1 cellular context compared by ENCODE assay signal in the genomic region with DNA sequence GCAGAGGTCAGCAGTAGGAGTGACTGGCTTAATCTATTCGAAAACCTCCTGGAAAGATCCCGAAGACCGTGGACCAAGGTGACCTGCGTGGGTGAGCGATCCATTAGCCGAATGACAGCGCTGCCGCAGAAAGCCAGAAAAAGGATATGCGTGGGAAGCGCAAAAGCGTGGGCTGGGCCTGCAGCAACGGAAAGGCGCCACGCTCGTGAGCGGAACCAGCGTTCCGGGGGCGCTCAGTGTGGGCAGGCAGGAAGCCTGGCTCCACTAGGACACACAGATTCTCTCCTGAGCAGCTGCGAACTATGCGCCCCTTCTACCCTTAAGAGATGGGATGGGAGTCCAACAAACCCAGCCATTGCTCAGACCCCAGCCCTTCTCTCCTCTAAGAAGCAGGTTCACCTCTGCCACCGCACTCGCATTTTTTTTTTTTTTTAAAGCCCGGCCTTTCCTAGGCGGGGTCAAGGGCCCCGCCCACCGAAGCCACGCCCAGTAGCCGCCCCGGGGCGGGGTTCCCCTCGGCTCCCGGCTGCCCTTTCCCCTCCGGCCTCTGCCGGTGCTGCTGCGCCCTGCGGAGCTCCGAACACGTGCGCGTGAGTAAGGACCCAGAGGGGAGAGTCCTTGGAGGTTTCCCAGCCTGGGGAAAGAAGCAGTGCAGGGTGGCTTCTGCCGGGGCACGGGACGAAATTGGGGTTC.
TF ChIP-seq lines count a peak whose summit lies in the region.

No MANE protein-coding gene starts in this region.

TF ChIP-seq in HepG2, 621 proteins besides CTCF, POLR2A, EP300 and RAD21 (continued from another document and continues in another):
- TF ChIP-seq ZNF670 (CRISPR knock-in tag; IDR thresholded peaks at IDR 0.05; ENCODE audit: borderline replicate concordance) (no peak), ZNF577 (CRISPR knock-in tag; IDR thresholded peaks at IDR 0.05; ENCODE audit: borderline replicate concordance, low read depth) (no peak), ZNF775 (CRISPR knock-in tag; IDR thresholded peaks at IDR 0.05; ENCODE audit: borderline replicate concordance) (no peak; the same call in 1 of the 2 replicates), KDM5B (CRISPR knock-in tag; IDR thresholded peaks at IDR 0.05; ENCODE audit: borderline replicate concordance) (peak; percentile 5; the same call in 1 of the 2 replicates), ZNF616 (CRISPR knock-in tag; IDR thresholded peaks at IDR 0.05; ENCODE audit: low read depth) (no peak; the same call in 1 of the 2 replicates), ZNF430 (CRISPR knock-in tag; IDR thresholded peaks at IDR 0.05) (peak; percentile 68; the same call in 1 of the 2 replicates), ZFYVE20 (CRISPR knock-in tag; IDR thresholded peaks at IDR 0.05; ENCODE audit: borderline replicate concordance, low read depth) (no peak), ZFP1 (CRISPR knock-in tag; IDR thresholded peaks at IDR 0.05) (no peak), PLRG1 (conservative IDR thresholded peaks at IDR 0.05) (no peak), MTF2 (CRISPR knock-in tag; IDR thresholded peaks at IDR 0.05; ENCODE audit: borderline replicate concordance) (no peak), ZNF354B (CRISPR knock-in tag; IDR thresholded peaks at IDR 0.05) (no peak), SRSF4 (IDR thresholded peaks at IDR 0.05; ENCODE audit: low read depth, low read length, poor library complexity, severe bottlenecking) (no peak), RBFOX2 (IDR thresholded peaks at IDR 0.05; ENCODE audit: low read depth, low read length) (peak; percentile 93), ZSCAN25 (CRISPR knock-in tag; IDR thresholded peaks at IDR 0.05) (no peak; the same call in 1 of the 2 replicates), ATF7 (IDR thresholded peaks at IDR 0.05) (no peak), ATF7 (CRISPR knock-in tag; IDR thresholded peaks at IDR 0.05) (peak; percentile 37; the same call in 1 of the 2 replicates), HOXA5 (CRISPR knock-in tag; IDR thresholded peaks at IDR 0.05) (peak; percentile 85), ZNF331 (CRISPR knock-in tag; IDR thresholded peaks at IDR 0.05) (peak; percentile 42; the same call in 1 of the 2 replicates), MYNN (CRISPR knock-in tag; IDR thresholded peaks at IDR 0.05; ENCODE audit: low read depth) (no peak), YY1 (IDR thresholded peaks at IDR 0.05; ENCODE audit: insufficient read depth, insufficient replicate concordance, low read depth, low read length) (peak; percentile 70), PAX8 (CRISPR knock-in tag; IDR thresholded peaks at IDR 0.05; ENCODE audit: borderline replicate concordance) (no peak), ZNF777 (CRISPR knock-in tag; IDR thresholded peaks at IDR 0.05) (peak; percentile 65), KAT7 (CRISPR knock-in tag; IDR thresholded peaks at IDR 0.05; ENCODE audit: borderline replicate concordance) (peak; percentile 76), HMGA1 (CRISPR knock-in tag; conservative IDR thresholded peaks at IDR 0.05) (no peak), RARG (CRISPR knock-in tag; IDR thresholded peaks at IDR 0.05; ENCODE audit: low read depth) (no peak), ZNF296 (CRISPR knock-in tag; conservative IDR thresholded peaks at IDR 0.05) (no peak), ZNF234 (CRISPR knock-in tag; conservative IDR thresholded peaks at IDR 0.05) (0 out of 2 replicates have a peak, but pooled peaks have one; percentile 81), ZMYM4 (CRISPR knock-in tag; IDR thresholded peaks at IDR 0.05) (0 out of 2 replicates have a peak, but pooled peaks have one; percentile 51), SP2 (CRISPR knock-in tag; IDR thresholded peaks at IDR 0.05) (no peak), TARDBP (CRISPR knock-in tag; IDR thresholded peaks at IDR 0.05) (peak; percentile 58; the same call in 1 of the 2 replicates)
- TF ChIP-seq, protein P1, sequence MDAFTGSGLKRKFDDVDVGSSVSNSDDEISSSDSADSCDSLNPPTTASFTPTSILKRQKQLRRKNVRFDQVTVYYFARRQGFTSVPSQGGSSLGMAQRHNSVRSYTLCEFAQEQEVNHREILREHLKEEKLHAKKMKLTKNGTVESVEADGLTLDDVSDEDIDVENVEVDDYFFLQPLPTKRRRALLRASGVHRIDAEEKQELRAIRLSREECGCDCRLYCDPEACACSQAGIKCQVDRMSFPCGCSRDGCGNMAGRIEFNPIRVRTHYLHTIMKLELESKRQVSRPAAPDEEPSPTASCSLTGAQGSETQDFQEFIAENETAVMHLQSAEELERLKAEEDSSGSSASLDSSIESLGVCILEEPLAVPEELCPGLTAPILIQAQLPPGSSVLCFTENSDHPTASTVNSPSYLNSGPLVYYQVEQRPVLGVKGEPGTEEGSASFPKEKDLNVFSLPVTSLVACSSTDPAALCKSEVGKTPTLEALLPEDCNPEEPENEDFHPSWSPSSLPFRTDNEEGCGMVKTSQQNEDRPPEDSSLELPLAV (CRISPR knock-in tag; conservative IDR thresholded peaks at IDR 0.05; ENCODE audit: low read depth): no peak
- TF ChIP-seq, protein P2, sequence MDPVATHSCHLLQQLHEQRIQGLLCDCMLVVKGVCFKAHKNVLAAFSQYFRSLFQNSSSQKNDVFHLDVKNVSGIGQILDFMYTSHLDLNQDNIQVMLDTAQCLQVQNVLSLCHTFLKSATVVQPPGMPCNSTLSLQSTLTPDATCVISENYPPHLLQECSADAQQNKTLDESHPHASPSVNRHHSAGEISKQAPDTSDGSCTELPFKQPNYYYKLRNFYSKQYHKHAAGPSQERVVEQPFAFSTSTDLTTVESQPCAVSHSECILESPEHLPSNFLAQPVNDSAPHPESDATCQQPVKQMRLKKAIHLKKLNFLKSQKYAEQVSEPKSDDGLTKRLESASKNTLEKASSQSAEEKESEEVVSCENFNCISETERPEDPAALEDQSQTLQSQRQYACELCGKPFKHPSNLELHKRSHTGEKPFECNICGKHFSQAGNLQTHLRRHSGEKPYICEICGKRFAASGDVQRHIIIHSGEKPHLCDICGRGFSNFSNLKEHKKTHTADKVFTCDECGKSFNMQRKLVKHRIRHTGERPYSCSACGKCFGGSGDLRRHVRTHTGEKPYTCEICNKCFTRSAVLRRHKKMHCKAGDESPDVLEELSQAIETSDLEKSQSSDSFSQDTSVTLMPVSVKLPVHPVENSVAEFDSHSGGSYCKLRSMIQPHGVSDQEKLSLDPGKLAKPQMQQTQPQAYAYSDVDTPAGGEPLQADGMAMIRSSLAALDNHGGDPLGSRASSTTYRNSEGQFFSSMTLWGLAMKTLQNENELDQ (CRISPR knock-in tag; IDR thresholded peaks at IDR 0.05; ENCODE audit: borderline replicate concordance): no peak
- TF ChIP-seq, protein P3, sequence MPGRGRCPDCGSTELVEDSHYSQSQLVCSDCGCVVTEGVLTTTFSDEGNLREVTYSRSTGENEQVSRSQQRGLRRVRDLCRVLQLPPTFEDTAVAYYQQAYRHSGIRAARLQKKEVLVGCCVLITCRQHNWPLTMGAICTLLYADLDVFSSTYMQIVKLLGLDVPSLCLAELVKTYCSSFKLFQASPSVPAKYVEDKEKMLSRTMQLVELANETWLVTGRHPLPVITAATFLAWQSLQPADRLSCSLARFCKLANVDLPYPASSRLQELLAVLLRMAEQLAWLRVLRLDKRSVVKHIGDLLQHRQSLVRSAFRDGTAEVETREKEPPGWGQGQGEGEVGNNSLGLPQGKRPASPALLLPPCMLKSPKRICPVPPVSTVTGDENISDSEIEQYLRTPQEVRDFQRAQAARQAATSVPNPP (CRISPR knock-in tag; IDR thresholded peaks at IDR 0.05): peak; percentile 57; the same call in 1 of the 2 replicates
- TF ChIP-seq, protein P4, sequence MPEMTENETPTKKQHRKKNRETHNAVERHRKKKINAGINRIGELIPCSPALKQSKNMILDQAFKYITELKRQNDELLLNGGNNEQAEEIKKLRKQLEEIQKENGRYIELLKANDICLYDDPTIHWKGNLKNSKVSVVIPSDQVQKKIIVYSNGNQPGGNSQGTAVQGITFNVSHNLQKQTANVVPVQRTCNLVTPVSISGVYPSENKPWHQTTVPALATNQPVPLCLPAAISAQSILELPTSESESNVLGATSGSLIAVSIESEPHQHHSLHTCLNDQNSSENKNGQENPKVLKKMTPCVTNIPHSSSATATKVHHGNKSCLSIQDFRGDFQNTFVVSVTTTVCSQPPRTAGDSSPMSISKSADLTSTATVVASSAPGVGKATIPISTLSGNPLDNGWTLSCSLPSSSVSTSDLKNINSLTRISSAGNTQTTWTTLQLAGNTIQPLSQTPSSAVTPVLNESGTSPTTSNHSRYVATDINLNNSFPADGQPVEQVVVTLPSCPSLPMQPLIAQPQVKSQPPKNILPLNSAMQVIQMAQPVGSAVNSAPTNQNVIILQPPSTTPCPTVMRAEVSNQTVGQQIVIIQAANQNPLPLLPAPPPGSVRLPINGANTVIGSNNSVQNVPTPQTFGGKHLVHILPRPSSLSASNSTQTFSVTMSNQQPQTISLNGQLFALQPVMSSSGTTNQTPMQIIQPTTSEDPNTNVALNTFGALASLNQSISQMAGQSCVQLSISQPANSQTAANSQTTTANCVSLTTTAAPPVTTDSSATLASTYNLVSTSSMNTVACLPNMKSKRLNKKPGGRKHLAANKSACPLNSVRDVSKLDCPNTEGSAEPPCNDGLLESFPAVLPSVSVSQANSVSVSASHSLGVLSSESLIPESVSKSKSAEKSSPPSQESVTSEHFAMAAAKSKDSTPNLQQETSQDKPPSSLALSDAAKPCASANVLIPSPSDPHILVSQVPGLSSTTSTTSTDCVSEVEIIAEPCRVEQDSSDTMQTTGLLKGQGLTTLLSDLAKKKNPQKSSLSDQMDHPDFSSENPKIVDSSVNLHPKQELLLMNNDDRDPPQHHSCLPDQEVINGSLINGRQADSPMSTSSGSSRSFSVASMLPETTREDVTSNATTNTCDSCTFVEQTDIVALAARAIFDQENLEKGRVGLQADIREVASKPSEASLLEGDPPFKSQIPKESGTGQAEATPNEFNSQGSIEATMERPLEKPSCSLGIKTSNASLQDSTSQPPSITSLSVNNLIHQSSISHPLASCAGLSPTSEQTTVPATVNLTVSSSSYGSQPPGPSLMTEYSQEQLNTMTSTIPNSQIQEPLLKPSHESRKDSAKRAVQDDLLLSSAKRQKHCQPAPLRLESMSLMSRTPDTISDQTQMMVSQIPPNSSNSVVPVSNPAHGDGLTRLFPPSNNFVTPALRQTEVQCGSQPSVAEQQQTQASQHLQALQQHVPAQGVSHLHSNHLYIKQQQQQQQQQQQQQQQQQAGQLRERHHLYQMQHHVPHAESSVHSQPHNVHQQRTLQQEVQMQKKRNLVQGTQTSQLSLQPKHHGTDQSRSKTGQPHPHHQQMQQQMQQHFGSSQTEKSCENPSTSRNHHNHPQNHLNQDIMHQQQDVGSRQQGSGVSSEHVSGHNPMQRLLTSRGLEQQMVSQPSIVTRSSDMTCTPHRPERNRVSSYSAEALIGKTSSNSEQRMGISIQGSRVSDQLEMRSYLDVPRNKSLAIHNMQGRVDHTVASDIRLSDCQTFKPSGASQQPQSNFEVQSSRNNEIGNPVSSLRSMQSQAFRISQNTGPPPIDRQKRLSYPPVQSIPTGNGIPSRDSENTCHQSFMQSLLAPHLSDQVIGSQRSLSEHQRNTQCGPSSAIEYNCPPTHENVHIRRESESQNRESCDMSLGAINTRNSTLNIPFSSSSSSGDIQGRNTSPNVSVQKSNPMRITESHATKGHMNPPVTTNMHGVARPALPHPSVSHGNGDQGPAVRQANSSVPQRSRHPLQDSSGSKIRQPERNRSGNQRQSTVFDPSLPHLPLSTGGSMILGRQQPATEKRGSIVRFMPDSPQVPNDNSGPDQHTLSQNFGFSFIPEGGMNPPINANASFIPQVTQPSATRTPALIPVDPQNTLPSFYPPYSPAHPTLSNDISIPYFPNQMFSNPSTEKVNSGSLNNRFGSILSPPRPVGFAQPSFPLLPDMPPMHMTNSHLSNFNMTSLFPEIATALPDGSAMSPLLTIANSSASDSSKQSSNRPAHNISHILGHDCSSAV (CRISPR knock-in tag; IDR thresholded peaks at IDR 0.05; ENCODE audit: borderline replicate concordance): no peak
- TF ChIP-seq, protein P5, sequence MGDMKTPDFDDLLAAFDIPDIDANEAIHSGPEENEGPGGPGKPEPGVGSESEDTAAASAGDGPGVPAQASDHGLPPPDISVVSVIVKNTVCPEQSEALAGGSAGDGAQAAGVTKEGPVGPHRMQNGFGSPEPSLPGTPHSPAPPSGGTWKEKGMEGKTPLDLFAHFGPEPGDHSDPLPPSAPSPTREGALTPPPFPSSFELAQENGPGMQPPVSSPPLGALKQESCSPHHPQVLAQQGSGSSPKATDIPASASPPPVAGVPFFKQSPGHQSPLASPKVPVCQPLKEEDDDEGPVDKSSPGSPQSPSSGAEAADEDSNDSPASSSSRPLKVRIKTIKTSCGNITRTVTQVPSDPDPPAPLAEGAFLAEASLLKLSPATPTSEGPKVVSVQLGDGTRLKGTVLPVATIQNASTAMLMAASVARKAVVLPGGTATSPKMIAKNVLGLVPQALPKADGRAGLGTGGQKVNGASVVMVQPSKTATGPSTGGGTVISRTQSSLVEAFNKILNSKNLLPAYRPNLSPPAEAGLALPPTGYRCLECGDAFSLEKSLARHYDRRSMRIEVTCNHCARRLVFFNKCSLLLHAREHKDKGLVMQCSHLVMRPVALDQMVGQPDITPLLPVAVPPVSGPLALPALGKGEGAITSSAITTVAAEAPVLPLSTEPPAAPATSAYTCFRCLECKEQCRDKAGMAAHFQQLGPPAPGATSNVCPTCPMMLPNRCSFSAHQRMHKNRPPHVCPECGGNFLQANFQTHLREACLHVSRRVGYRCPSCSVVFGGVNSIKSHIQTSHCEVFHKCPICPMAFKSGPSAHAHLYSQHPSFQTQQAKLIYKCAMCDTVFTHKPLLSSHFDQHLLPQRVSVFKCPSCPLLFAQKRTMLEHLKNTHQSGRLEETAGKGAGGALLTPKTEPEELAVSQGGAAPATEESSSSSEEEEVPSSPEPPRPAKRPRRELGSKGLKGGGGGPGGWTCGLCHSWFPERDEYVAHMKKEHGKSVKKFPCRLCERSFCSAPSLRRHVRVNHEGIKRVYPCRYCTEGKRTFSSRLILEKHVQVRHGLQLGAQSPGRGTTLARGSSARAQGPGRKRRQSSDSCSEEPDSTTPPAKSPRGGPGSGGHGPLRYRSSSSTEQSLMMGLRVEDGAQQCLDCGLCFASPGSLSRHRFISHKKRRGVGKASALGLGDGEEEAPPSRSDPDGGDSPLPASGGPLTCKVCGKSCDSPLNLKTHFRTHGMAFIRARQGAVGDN (CRISPR knock-in tag; IDR thresholded peaks at IDR 0.05): peak; percentile 95
- TF ChIP-seq, protein P6, sequence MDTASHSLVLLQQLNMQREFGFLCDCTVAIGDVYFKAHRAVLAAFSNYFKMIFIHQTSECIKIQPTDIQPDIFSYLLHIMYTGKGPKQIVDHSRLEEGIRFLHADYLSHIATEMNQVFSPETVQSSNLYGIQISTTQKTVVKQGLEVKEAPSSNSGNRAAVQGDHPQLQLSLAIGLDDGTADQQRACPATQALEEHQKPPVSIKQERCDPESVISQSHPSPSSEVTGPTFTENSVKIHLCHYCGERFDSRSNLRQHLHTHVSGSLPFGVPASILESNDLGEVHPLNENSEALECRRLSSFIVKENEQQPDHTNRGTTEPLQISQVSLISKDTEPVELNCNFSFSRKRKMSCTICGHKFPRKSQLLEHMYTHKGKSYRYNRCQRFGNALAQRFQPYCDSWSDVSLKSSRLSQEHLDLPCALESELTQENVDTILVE (CRISPR knock-in tag; IDR thresholded peaks at IDR 0.05): no peak
- TF ChIP-seq, protein P7, sequence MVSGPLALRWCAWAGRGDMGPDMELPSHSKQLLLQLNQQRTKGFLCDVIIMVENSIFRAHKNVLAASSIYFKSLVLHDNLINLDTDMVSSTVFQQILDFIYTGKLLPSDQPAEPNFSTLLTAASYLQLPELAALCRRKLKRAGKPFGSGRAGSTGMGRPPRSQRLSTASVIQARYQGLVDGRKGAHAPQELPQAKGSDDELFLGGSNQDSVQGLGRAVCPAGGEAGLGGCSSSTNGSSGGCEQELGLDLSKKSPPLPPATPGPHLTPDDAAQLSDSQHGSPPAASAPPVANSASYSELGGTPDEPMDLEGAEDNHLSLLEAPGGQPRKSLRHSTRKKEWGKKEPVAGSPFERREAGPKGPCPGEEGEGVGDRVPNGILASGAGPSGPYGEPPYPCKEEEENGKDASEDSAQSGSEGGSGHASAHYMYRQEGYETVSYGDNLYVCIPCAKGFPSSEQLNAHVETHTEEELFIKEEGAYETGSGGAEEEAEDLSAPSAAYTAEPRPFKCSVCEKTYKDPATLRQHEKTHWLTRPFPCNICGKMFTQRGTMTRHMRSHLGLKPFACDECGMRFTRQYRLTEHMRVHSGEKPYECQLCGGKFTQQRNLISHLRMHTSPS (CRISPR knock-in tag; IDR thresholded peaks at IDR 0.05; ENCODE audit: low read depth): no peak
